In the genomic region with DNA sequence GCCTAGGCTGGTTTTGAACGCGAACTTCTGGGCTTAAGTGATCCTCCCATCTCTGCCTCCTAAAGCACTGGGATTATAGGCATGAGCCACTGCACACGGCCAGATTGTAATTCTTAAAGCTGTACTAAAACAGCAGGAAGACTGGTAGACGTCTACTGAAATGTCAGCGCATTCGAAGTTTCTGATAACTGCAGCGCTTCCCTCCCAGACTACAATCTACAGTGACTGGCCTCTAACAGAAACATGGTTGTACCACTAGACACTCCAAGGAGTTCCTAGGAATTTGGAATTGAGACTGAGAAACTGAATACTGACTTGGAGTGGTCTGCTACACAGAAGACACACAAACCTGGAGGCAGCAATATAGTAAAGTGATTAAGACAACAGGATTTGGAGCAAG, we compare ENCODE assay signal across 9 cellular contexts. TPM values are rescaled to one million over a fixed set of nuclear protein-coding genes. Genes with fewer than 3 reads are reported as not detected.
A peak's percentile ranks its signal among the peaks of the same experiment; 100 is the strongest.
DNase-seq lines count a peak whose midpoint lies in the region; ATAC-seq and TF ChIP-seq lines count a peak whose summit lies in the region.
"Had no signal": no experiment of that assay in that cellular context is flagged by ENCODE, and none has a peak within 500 bp of the region (broad histone marks: within the 10 kb centered on the region; RNA-seq: fewer than 3 reads in every experiment).

No MANE protein-coding gene starts in this region.

- H3K27ac Mint-ChIP-seq in stimulated activated naive CD8-positive, alpha-beta T cell treated with anti-CD3 and anti-CD28 coated beads, Interleukin-15, Interleukin-2, amounts not matched to agents 100 ng/mL and 50 ng/mL, for 24 hours: peak overlapping the region; percentile 100

- no peak for ATAC-seq in stimulated activated naive CD8-positive, alpha-beta T cell treated with anti-CD3 and anti-CD28 coated beads, Interleukin-15, Interleukin-2, amounts not matched to agents 100 U/mL and 50 U/mL, for 24 hours
- ATAC-seq in HG03342 (IDR thresholded peaks at IDR 0.05; ENCODE audit: unreplicated experiment): no peak

- no peaks in the 10 kb centered on the region for H3K27me3 Mint-ChIP-seq in stimulated activated naive CD8-positive, alpha-beta T cell treated with anti-CD3 and anti-CD28 coated beads, Interleukin-15, Interleukin-2, amounts not matched to agents 100 ng/mL and 50 ng/mL, for 24 hours

- no peak overlapping the region for H3K27ac ChIP-seq in thymus (ENCODE audit: low read depth)

- peaks cover 4% of the 10 kb centered on the region for H3K36me3 ChIP-seq in thymus (ENCODE audit: control insufficient read depth, insufficient read depth)

- peaks cover 2% of the 10 kb centered on the region for H3K4me1 ChIP-seq in thymus (ENCODE audit: control insufficient read depth, insufficient read depth, low read length)

- H3K9me3 Mint-ChIP-seq in stimulated activated naive CD8-positive, alpha-beta T cell treated with anti-CD3 and anti-CD28 coated beads, Interleukin-15, Interleukin-2, amounts not matched to agents 100 ng/mL and 50 ng/mL, for 24 hours: no peaks in the 10 kb centered on the region

- H3K4me3 Mint-ChIP-seq in stimulated activated naive CD8-positive, alpha-beta T cell treated with anti-CD3 and anti-CD28 coated beads, Interleukin-15, Interleukin-2, amounts not matched to agents 100 ng/mL and 50 ng/mL, for 24 hours: peak overlapping the region; percentile 99

- no peaks in the 10 kb centered on the region for H3K27me3 ChIP-seq in thymus (ENCODE audit: control insufficient read depth, insufficient read depth)

- in situ Hi-C loops in astrocyte of the spinal cord (cut with HindIII; ENCODE audit: low sequenced_read_pairs): no loop called here

- no peaks in the 10 kb centered on the region for H3K9me3 ChIP-seq in thymus (ENCODE audit: control insufficient read depth)

- WGBS in thymus: 49% methylated on average over 7 of the region's 7 CpGs

- no peak for DNase-seq in stimulated activated naive CD8-positive, alpha-beta T cell treated with anti-CD3 and anti-CD28 coated beads, Interleukin-15, Interleukin-2, amounts not matched to agents 100 U/mL and 50 U/mL, for 24 hours
- DNase-seq in astrocyte of the spinal cord (ENCODE audit: low read depth, low spot score): peak; percentile 32
- DNase-seq in left kidney (ENCODE audit: low read depth, low spot score): peak; percentile 22
- DNase-seq in NCI-H510A treated with DMSO at 0.1 percent for 48 hours (lab: John Stamatoyannopoulos, UW): no peak
- no peak for DNase-seq in T1000 (lab: John Stamatoyannopoulos, UW)
- DNase-seq: left cardiac atrium had no signal

- H3K4me1 Mint-ChIP-seq in stimulated activated naive CD8-positive, alpha-beta T cell treated with anti-CD3 and anti-CD28 coated beads, Interleukin-15, Interleukin-2, amounts not matched to agents 100 ng/mL and 50 ng/mL, for 24 hours (ENCODE audit: low read depth): peaks cover 52% of the 10 kb centered on the region

- no peak for TF ChIP-seq CTCF in astrocyte of the spinal cord (IDR thresholded peaks at IDR 0.05; ENCODE audit: low read depth, low read length)

- peaks cover 70% of the 10 kb centered on the region for H3K36me3 Mint-ChIP-seq in stimulated activated naive CD8-positive, alpha-beta T cell treated with anti-CD3 and anti-CD28 coated beads, Interleukin-15, Interleukin-2, amounts not matched to agents 100 ng/mL and 50 ng/mL, for 24 hours (ENCODE audit: low read depth)

- H3K4me3 ChIP-seq in astrocyte of the spinal cord (ENCODE audit: low read depth, low read length): peak overlapping the region; percentile 93
- H3K4me3 ChIP-seq in thymus (ENCODE audit: low read length): peak overlapping the region; percentile 81

RNA-seq across cellular contexts. Expression of a gene that starts 1.0 kb away (rescaled TPM):
- polyA plus RNA-seq in thymus: 14.3 TPM

RNA-seq across cellular contexts. Expression of a gene that starts 1.2 kb away (rescaled TPM):
- polyA plus RNA-seq in thymus: 43.1 TPM

RNA-seq across cellular contexts. Expression of a gene that starts 30.3 kb away (rescaled TPM):
- polyA plus RNA-seq in thymus: 17.7 TPM

Comparison
In these comparisons a context has a peak if more than half of its experiments do, and no peak if none do; other contexts are left out.
1. DNase-seq: peak in astrocyte of the spinal cord (single experiment) and left kidney (single experiment); none in stimulated activated naive CD8-positive, alpha-beta T cell treated with anti-CD3 and anti-CD28 coated beads, Interleukin-15, Interleukin-2, amounts not matched to agents 100 U/mL and 50 U/mL, for 24 hours (single experiment), NCI-H510A treated with DMSO at 0.1 percent for 48 hours (single experiment) and T1000 (single experiment).